2 cellular contexts compared by ENCODE assay signal in the genomic region with DNA sequence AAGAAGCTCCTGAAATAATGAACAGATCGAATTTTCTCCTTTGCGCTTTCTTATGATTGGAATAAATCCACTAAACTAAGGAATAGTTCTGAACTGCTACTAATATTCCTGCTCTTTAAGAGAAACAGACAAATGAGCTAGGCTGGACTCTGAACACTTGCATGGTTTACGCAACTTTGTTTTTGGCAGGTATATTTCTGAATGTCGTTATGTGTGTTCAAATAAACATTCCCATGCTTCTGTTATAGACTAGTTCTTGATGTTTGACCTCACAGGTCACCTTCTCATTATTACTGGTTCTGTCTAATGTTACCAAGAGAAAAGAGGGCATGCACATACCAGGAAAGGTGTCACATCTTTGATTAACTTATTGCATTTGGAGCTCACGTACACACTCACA.
TF ChIP-seq lines count a peak whose summit lies in the region.

No MANE protein-coding gene starts in this region.

TF ChIP-seq in liver, 16 proteins besides CTCF, POLR2A, EP300 and RAD21 (continued from another document):
- TF ChIP-seq ZBTB33 (IDR thresholded peaks at IDR 0.05) (peak; percentile 55), GABPA (IDR thresholded peaks at IDR 0.05 in 1 of 2, conservative IDR thresholded peaks at IDR 0.05 in 1 of 2) (peak in 1 of 2 donors; percentile 21), NR2F2 (IDR thresholded peaks at IDR 0.05) (peak; percentile 48), YY1 (IDR thresholded peaks at IDR 0.05) (peak; percentile 37), FOXA2 (IDR thresholded peaks at IDR 0.05) (peak; percentile 61), EGR1 (IDR thresholded peaks at IDR 0.05; ENCODE audit: low read depth in 2 of 2) (no peak), HNF4G (IDR thresholded peaks at IDR 0.05) (peak; percentile 83), SP1 (IDR thresholded peaks at IDR 0.05) (peak; percentile 76), TAF1 (conservative IDR thresholded peaks at IDR 0.05) (no peak), RXRA (IDR thresholded peaks at IDR 0.05) (peak; percentile 63 to 80), HNF4A (conservative IDR thresholded peaks at IDR 0.05) (peak; percentile 93 to 95)
- TF ChIP-seq, protein P1, sequence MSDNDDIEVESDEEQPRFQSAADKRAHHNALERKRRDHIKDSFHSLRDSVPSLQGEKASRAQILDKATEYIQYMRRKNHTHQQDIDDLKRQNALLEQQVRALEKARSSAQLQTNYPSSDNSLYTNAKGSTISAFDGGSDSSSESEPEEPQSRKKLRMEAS (IDR thresholded peaks at IDR 0.05) = peak; percentile 60
- TF ChIP-seq, protein P2, sequence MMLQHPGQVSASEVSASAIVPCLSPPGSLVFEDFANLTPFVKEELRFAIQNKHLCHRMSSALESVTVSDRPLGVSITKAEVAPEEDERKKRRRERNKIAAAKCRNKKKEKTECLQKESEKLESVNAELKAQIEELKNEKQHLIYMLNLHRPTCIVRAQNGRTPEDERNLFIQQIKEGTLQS (IDR thresholded peaks at IDR 0.05) = no peak
- TF ChIP-seq, protein P3, sequence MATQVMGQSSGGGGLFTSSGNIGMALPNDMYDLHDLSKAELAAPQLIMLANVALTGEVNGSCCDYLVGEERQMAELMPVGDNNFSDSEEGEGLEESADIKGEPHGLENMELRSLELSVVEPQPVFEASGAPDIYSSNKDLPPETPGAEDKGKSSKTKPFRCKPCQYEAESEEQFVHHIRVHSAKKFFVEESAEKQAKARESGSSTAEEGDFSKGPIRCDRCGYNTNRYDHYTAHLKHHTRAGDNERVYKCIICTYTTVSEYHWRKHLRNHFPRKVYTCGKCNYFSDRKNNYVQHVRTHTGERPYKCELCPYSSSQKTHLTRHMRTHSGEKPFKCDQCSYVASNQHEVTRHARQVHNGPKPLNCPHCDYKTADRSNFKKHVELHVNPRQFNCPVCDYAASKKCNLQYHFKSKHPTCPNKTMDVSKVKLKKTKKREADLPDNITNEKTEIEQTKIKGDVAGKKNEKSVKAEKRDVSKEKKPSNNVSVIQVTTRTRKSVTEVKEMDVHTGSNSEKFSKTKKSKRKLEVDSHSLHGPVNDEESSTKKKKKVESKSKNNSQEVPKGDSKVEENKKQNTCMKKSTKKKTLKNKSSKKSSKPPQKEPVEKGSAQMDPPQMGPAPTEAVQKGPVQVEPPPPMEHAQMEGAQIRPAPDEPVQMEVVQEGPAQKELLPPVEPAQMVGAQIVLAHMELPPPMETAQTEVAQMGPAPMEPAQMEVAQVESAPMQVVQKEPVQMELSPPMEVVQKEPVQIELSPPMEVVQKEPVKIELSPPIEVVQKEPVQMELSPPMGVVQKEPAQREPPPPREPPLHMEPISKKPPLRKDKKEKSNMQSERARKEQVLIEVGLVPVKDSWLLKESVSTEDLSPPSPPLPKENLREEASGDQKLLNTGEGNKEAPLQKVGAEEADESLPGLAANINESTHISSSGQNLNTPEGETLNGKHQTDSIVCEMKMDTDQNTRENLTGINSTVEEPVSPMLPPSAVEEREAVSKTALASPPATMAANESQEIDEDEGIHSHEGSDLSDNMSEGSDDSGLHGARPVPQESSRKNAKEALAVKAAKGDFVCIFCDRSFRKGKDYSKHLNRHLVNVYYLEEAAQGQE (IDR thresholded peaks at IDR 0.05) = peak; percentile 76

TF ChIP-seq in HepG2, 621 proteins besides CTCF, POLR2A, EP300 and RAD21 (continued from another document):
- TF ChIP-seq TERF1 (CRISPR knock-in tag; IDR thresholded peaks at IDR 0.05) (no peak), NCOA1 (CRISPR knock-in tag; IDR thresholded peaks at IDR 0.05) (no peak), NCOA2 (CRISPR knock-in tag; IDR thresholded peaks at IDR 0.05) (no peak), ZNF414 (CRISPR knock-in tag; IDR thresholded peaks at IDR 0.05) (no peak), SIX1 (CRISPR knock-in tag; IDR thresholded peaks at IDR 0.05; ENCODE audit: borderline replicate concordance) (no peak), HDAC6 (IDR thresholded peaks at IDR 0.05; ENCODE audit: low read depth, low read length) (no peak), BHLHE40 (IDR thresholded peaks at IDR 0.05; ENCODE audit: low read length) (no peak), NFE2L1 (CRISPR knock-in tag; IDR thresholded peaks at IDR 0.05; ENCODE audit: borderline replicate concordance) (no peak), FOXK2 (IDR thresholded peaks at IDR 0.05) (no peak), ZNF468 (CRISPR knock-in tag; IDR thresholded peaks at IDR 0.05) (no peak), ARHGAP35 (CRISPR knock-in tag; IDR thresholded peaks at IDR 0.05; ENCODE audit: borderline replicate concordance) (no peak), ZBTB21 (CRISPR knock-in tag; IDR thresholded peaks at IDR 0.05) (no peak), IRX3 (CRISPR knock-in tag; IDR thresholded peaks at IDR 0.05; ENCODE audit: borderline replicate concordance, low read depth) (no peak), ZNF350 (CRISPR knock-in tag; IDR thresholded peaks at IDR 0.05; ENCODE audit: borderline replicate concordance, low read depth) (no peak)
- TF ChIP-seq, protein P4, sequence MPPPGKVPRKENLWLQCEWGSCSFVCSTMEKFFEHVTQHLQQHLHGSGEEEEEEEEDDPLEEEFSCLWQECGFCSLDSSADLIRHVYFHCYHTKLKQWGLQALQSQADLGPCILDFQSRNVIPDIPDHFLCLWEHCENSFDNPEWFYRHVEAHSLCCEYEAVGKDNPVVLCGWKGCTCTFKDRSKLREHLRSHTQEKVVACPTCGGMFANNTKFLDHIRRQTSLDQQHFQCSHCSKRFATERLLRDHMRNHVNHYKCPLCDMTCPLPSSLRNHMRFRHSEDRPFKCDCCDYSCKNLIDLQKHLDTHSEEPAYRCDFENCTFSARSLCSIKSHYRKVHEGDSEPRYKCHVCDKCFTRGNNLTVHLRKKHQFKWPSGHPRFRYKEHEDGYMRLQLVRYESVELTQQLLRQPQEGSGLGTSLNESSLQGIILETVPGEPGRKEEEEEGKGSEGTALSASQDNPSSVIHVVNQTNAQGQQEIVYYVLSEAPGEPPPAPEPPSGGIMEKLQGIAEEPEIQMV (CRISPR knock-in tag; IDR thresholded peaks at IDR 0.05; ENCODE audit: low read depth) = no peak
